Comparison of ENCODE assay signal across 9 cellular contexts in the genomic region with DNA sequence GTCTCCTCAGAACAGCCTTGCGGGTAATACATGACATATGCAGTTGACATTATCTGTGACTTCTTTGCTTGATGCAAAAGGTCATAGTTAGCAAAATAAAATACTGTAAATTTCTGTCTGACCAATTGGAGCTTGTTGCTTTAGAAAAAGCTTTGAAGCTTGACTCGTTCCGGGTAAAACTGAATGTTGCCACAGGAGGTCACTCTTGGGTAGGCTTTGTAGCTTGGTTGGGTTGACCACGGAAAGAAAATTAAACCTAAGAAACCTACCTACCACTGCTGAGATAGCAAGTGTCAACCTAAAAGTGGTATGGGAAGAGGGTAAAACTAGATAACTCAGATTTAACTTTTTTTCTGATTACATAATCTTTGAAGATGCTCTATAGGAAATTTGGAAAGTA. TPM values are rescaled to one million over a fixed set of nuclear protein-coding genes. Genes with fewer than 3 reads are reported as not detected.
DNase-seq lines count a peak whose midpoint lies in the region; ATAC-seq, FAIRE-seq and TF ChIP-seq lines count a peak whose summit lies in the region.
"Had no signal": no experiment of that assay in that cellular context is flagged by ENCODE, and none has a peak within 500 bp of the region (broad histone marks: within the 10 kb centered on the region; RNA-seq: fewer than 3 reads in every experiment).

No MANE protein-coding gene starts in this region.

- H3K79me2 ChIP-seq in keratinocyte (ENCODE audit: control insufficient read depth, insufficient read depth, low read length), result no peaks in the 10 kb centered on the region

- dilution Hi-C loops in keratinocyte (cut with MboI; ENCODE audit: extremely low pct_ligation_motif_present, low sequenced_read_pairs), result no loop called here

- H3K4me1 Mint-ChIP-seq in activated CD8-positive, alpha-beta memory T cell treated with anti-CD3 and anti-CD28 coated beads, Interleukin-2, amount 10 ng/mL, durations not matched to agents 7 days and 5 days, result peaks cover 21% of the 10 kb centered on the region

- no peaks in the 10 kb centered on the region for H3K27me3 ChIP-seq in NT2/D1 (ENCODE audit: insufficient read depth, insufficient read length)
- H3K27me3 ChIP-seq in ascending aorta, result no peaks in the 10 kb centered on the region
- H3K27me3 ChIP-seq in keratinocyte (ENCODE audit: control insufficient read depth, extremely low read depth, insufficient read depth, low read length), result no peaks in the 10 kb centered on the region
- no peaks in the 10 kb centered on the region for H3K27me3 ChIP-seq in thyroid gland

- no peaks in the 10 kb centered on the region for H4K20me1 ChIP-seq in keratinocyte (ENCODE audit: control insufficient read depth, extremely low read depth, insufficient read depth, low read length)

- H2AFZ ChIP-seq in keratinocyte (ENCODE audit: control insufficient read depth, low read length), result no peak overlapping the region

- CTCF ChIA-PET in activated CD8-positive, alpha-beta memory T cell treated with anti-CD3 and anti-CD28 coated beads, Interleukin-2, amount 10 ng/mL, durations not matched to agents 7 days and 5 days (lab: Charles Lee), result interaction anchor here (0.8 to 4.1 kb wide), 14 partner anchors 9 to 674 kb away, joined by 3 to 31 read pairs (median 6); a partner anchor contains a TSS

- peak; percentile 18 to 47 (median 33) for TF ChIP-seq CTCF in ascending aorta (IDR thresholded peaks at IDR 0.05)
- TF ChIP-seq CTCF in keratinocyte (optimal IDR thresholded peaks at IDR 0.05 in 1 of 3, IDR thresholded peaks at IDR 0.05 in 1 of 3, conservative IDR thresholded peaks at IDR 0.05 in 1 of 3; ENCODE audit: extremely low read depth in 1 of 3, insufficient read depth in 2 of 3, low read length in 3 of 3), result peak; percentile 55 to 60 (median 56)
- peak in 4 of 6 experiments; percentile 28 to 44 (median 38) for TF ChIP-seq CTCF in thyroid gland (IDR thresholded peaks at IDR 0.05)

- H3K9me1 ChIP-seq in keratinocyte (ENCODE audit: control insufficient read depth, extremely low read depth, insufficient read depth, low read length), result no peaks in the 10 kb centered on the region

- ATAC-seq in activated CD8-positive, alpha-beta memory T cell treated with anti-CD3 and anti-CD28 coated beads, Interleukin-2, amount 10 ng/mL, durations not matched to agents 7 days and 5 days, result peak; percentile 64

- H3K9me3 ChIP-seq in NT2/D1 (ENCODE audit: insufficient read depth, low read length) (no peaks in the 10 kb centered on the region), ascending aorta (no peaks in the 10 kb centered on the region), keratinocyte (ENCODE audit: control insufficient read depth, low read depth, low read length) (no peaks in the 10 kb centered on the region), thyroid gland (no peaks in the 10 kb centered on the region)

- H3K4me1 ChIP-seq in NT2/D1 (ENCODE audit: insufficient read depth, insufficient read length) (no peaks in the 10 kb centered on the region), ascending aorta (no peaks in the 10 kb centered on the region), keratinocyte (ENCODE audit: control insufficient read depth, extremely low read depth, insufficient read depth, low read length) (peaks cover 11% of the 10 kb centered on the region), thyroid gland (no peaks in the 10 kb centered on the region)

- no peak overlapping the region for H3K4me3 Mint-ChIP-seq in activated CD8-positive, alpha-beta memory T cell treated with anti-CD3 and anti-CD28 coated beads, Interleukin-2, amount 10 ng/mL, durations not matched to agents 7 days and 5 days
- H3K4me3 Mint-ChIP-seq: dendritic cell treated with granulocyte-macrophage colony-stimulating factor and Interleukin-4, amounts not matched to agents 40 ng/mL and 50 ng/mL, for 4 days had no signal

- no peak overlapping the region for H3K9ac ChIP-seq in NT2/D1 (ENCODE audit: insufficient read length, low read depth)
- H3K9ac ChIP-seq in keratinocyte (ENCODE audit: control insufficient read depth, extremely low read depth, insufficient read depth, low read length), result no peak overlapping the region

- intact Hi-C loops in ascending aorta (cut with DNase I), result loop anchor here (10.0 kb wide), 1 partner anchor 830 kb away; no protein-coding TSS in a partner anchor
- intact Hi-C loops in thyroid gland (cut with DNase I), result no loop called here

- no peak overlapping the region for H3K27ac ChIP-seq in ascending aorta
- no peak overlapping the region for H3K27ac ChIP-seq in keratinocyte (ENCODE audit: control insufficient read depth, insufficient read depth, low read length)
- no peak overlapping the region for H3K27ac ChIP-seq in thyroid gland

- H3K36me3 ChIP-seq in NT2/D1 (ENCODE audit: insufficient read depth, insufficient read length, low read length), result peaks cover 59% of the 10 kb centered on the region
- no peaks in the 10 kb centered on the region for H3K36me3 ChIP-seq in ascending aorta
- H3K36me3 ChIP-seq in keratinocyte (ENCODE audit: control insufficient read depth in 2 of 2, extremely low read depth in 1 of 2, insufficient read depth in 2 of 2, low read length in 2 of 2), result no peaks in the 10 kb centered on the region
- H3K36me3 ChIP-seq in thyroid gland, result no peaks in the 10 kb centered on the region

- no peaks in the 10 kb centered on the region for H3K27me3 Mint-ChIP-seq in activated CD8-positive, alpha-beta memory T cell treated with anti-CD3 and anti-CD28 coated beads, Interleukin-2, amount 10 ng/mL, durations not matched to agents 7 days and 5 days
- H3K27me3 Mint-ChIP-seq: dendritic cell treated with granulocyte-macrophage colony-stimulating factor and Interleukin-4, amounts not matched to agents 40 ng/mL and 50 ng/mL, for 4 days had no signal

- peaks cover 26% of the 10 kb centered on the region for H3K36me3 Mint-ChIP-seq in activated CD8-positive, alpha-beta memory T cell treated with anti-CD3 and anti-CD28 coated beads, Interleukin-2, amount 10 ng/mL, durations not matched to agents 7 days and 5 days

- TF ChIP-seq POLR2A in thyroid gland (IDR thresholded peaks at IDR 0.05), result no peak

- 22 to 31% methylated on average over 4 of the region's 4 CpGs for WGBS in thyroid gland, 2 donors

- no peak overlapping the region for H3K27ac Mint-ChIP-seq in activated CD8-positive, alpha-beta memory T cell treated with anti-CD3 and anti-CD28 coated beads, Interleukin-2, amount 10 ng/mL, durations not matched to agents 7 days and 5 days
- H3K27ac Mint-ChIP-seq: dendritic cell treated with granulocyte-macrophage colony-stimulating factor and Interleukin-4, amounts not matched to agents 40 ng/mL and 50 ng/mL, for 4 days had no signal

- no peak overlapping the region for H3K4me3 ChIP-seq in NT2/D1 (ENCODE audit: insufficient read length, low read depth)
- no peak overlapping the region for H3K4me3 ChIP-seq in ascending aorta
- no peak overlapping the region for H3K4me3 ChIP-seq in keratinocyte (ENCODE audit: control insufficient read depth in 2 of 3, extremely low read depth in 1 of 3, insufficient read depth in 2 of 3, low read depth in 1 of 3, low read length in 3 of 3)
- no peak overlapping the region for H3K4me3 ChIP-seq in thyroid gland (replicated peaks in 1 of 3)

- peak; percentile 66 for DNase-seq in activated CD8-positive, alpha-beta memory T cell treated with anti-CD3 and anti-CD28 coated beads, Interleukin-2, amount 10 ng/mL, durations not matched to agents 7 days and 5 days
- no peak for DNase-seq in activated CD8-positive, alpha-beta memory T cell treated with anti-CD3 and anti-CD28 coated beads, Interleukin-2, amount 50 U/mL, for 48 hours
- DNase-seq in H4 (ENCODE audit: low spot score) (peak; percentile 24), NT2/D1 (ENCODE audit: low read depth, low spot score) (peak; percentile 49), ascending aorta (ENCODE audit: low spot score in 2 of 2) (no peak), keratinocyte (ENCODE audit: low read depth, low spot score) (peak; percentile 13), thyroid gland (peak; percentile 32 to 33), mesenteric fat pad (ENCODE audit: low spot score) (no peak)

- no peaks in the 10 kb centered on the region for H3K9me3 Mint-ChIP-seq in activated CD8-positive, alpha-beta memory T cell treated with anti-CD3 and anti-CD28 coated beads, Interleukin-2, amount 10 ng/mL, durations not matched to agents 7 days and 5 days (ENCODE audit: low read depth)
- H3K9me3 Mint-ChIP-seq: dendritic cell treated with granulocyte-macrophage colony-stimulating factor and Interleukin-4, amounts not matched to agents 40 ng/mL and 50 ng/mL, for 4 days had no signal

- no peak overlapping the region for H3K4me2 ChIP-seq in keratinocyte (ENCODE audit: control insufficient read depth, extremely low read depth, insufficient read depth, low read depth, low read length)

- no peak for FAIRE-seq in keratinocyte (lab: Jason Lieb, UNC)

RNA-seq across cellular contexts. Expression of a gene that starts 23.2 kb away (rescaled TPM):
- 10 to 100 TPM; 72.8 to 77.8 TPM for total RNA-seq in activated CD8-positive, alpha-beta memory T cell treated with anti-CD3 and anti-CD28 coated beads, Interleukin-2, amount 10 ng/mL, durations not matched to agents 7 days and 5 days
- total RNA-seq in H4 (2014; rRNA removed; shearing (Covaris generic)), result 91.0 and 105 TPM in 2 replicates
- total RNA-seq in ascending aorta (46.2 TPM), thyroid gland (10 to 100 TPM; 16.6 to 31.7 (median 27.2) TPM), mesenteric fat pad (17.6 TPM)
- polyA plus RNA-seq in keratinocyte, result 16.9 to 28.4 TPM (median 27.2 TPM) in 3 replicates
- polyA plus RNA-seq in keratinocyte (2011; ENCODE audit: low read depth), result 11.1 TPM
- polyA plus RNA-seq in keratinocyte (2011; cell fraction: cytosol; rRNA removed), result 21.1 and 24.2 TPM in 2 replicates
- 11.4 and 12.8 TPM in 2 replicates for polyA plus RNA-seq in keratinocyte (2011; cell fraction: nucleus; rRNA removed)
- polyA plus RNA-seq in keratinocyte (2012; ENCODE audit: low replicate concordance), result 18.0 and 38.4 TPM in 2 replicates
- 22.9 to 41.9 TPM (median 38.8 TPM) in 3 replicates for polyA minus RNA-seq in keratinocyte
- polyA minus RNA-seq in keratinocyte (2011; cell fraction: cytosol; rRNA and poly(A)+ RNA removed), result 46.8 TPM
- 6.9 and 8.0 TPM in 2 replicates for polyA minus RNA-seq in keratinocyte (2011; cell fraction: nucleus; rRNA and poly(A)+ RNA removed)

RNA-seq across cellular contexts. Expression of a gene that starts 52.4 kb away (rescaled TPM):
- total RNA-seq in activated CD8-positive, alpha-beta memory T cell treated with anti-CD3 and anti-CD28 coated beads, Interleukin-2, amount 10 ng/mL, durations not matched to agents 7 days and 5 days, result under 1 TPM in 1 of 2 experiments, not detected in 1; 0.09 TPM
- 0.04 TPM in 1 of 2 replicates, not detected in the other for total RNA-seq in H4 (2014; rRNA removed; shearing (Covaris generic))
- total RNA-seq in ascending aorta, result not detected
- polyA plus RNA-seq in keratinocyte, result 0.01 TPM in 1 of 3 replicates, not detected in the others
- not detected for polyA plus RNA-seq in keratinocyte (2011; ENCODE audit: low read depth)
- not detected in 2 replicates for polyA plus RNA-seq in keratinocyte (2011; cell fraction: cytosol; rRNA removed)
- not detected in 2 replicates for polyA plus RNA-seq in keratinocyte (2011; cell fraction: nucleus; rRNA removed)
- not detected in 2 replicates for polyA plus RNA-seq in keratinocyte (2012; ENCODE audit: low replicate concordance)
- polyA minus RNA-seq in keratinocyte, result not detected in 3 replicates
- not detected for polyA minus RNA-seq in keratinocyte (2011; cell fraction: cytosol; rRNA and poly(A)+ RNA removed)
- not detected in 2 replicates for polyA minus RNA-seq in keratinocyte (2011; cell fraction: nucleus; rRNA and poly(A)+ RNA removed)
- total RNA-seq in thyroid gland, result under 1 TPM; 0.54 to 0.67 (median 0.60) TPM
- 2.0 TPM for total RNA-seq in mesenteric fat pad

Comparison
In these comparisons a context has a peak if more than half of its experiments do, and no peak if none do; other contexts are left out.
1. DNase-seq: peak in activated CD8-positive, alpha-beta memory T cell treated with anti-CD3 and anti-CD28 coated beads, Interleukin-2, amount 10 ng/mL, durations not matched to agents 7 days and 5 days (single experiment), H4 (single experiment), NT2/D1 (single experiment), keratinocyte (single experiment) and thyroid gland (2 of 2); none in activated CD8-positive, alpha-beta memory T cell treated with anti-CD3 and anti-CD28 coated beads, Interleukin-2, amount 50 U/mL, for 48 hours (single experiment), ascending aorta (0 of 2) and mesenteric fat pad (single experiment).
2. Peak in every context shown above with its lines, with median percentiles within 50 percentile points of each other: CTCF ChIP-seq.